ENCODE assay signal across 1 cellular context in the genomic region with DNA sequence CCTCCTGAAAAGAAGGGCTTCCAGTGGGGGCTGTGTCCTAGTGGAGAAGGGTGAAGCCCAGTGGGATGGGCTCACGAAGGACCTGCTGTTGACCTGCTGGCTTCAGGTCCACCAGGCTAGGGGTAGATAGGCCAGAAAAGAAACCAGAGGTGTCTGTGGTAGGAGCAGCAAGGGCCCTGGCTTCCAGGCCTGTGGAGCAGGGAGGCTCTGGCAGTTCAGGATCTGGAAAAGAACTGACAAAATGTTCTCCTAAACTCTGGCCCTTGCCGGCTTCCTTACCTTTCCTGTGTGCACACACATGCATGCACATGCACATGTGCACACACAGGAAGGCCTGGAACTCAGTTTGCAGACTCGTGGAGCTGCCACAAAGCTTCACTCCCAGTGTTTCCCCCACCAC.
TF ChIP-seq lines count a peak whose summit lies in the region.

No MANE protein-coding gene starts in this region.

TF ChIP-seq in HepG2, 621 proteins besides CTCF, POLR2A, EP300 and RAD21 (continues in another document):
- TF ChIP-seq CSRNP2 (CRISPR knock-in tag; conservative IDR thresholded peaks at IDR 0.05; ENCODE audit: low read depth) (no peak), ZNF558 (CRISPR knock-in tag; IDR thresholded peaks at IDR 0.05; ENCODE audit: borderline replicate concordance) (no peak), KDM6A (CRISPR knock-in tag; IDR thresholded peaks at IDR 0.05; ENCODE audit: low read depth) (no peak), ZMAT3 (CRISPR knock-in tag; conservative IDR thresholded peaks at IDR 0.05) (no peak), HOXA9 (CRISPR knock-in tag; IDR thresholded peaks at IDR 0.05; ENCODE audit: borderline replicate concordance) (no peak), NFKB2 (CRISPR knock-in tag; IDR thresholded peaks at IDR 0.05; ENCODE audit: borderline replicate concordance) (peak; percentile 46; the same call in 1 of the 2 replicates), ZNF451 (CRISPR knock-in tag; IDR thresholded peaks at IDR 0.05) (no peak), RFXANK (CRISPR knock-in tag; IDR thresholded peaks at IDR 0.05) (no peak), ZNF407 (CRISPR knock-in tag; IDR thresholded peaks at IDR 0.05; ENCODE audit: not compliant biosample characterization) (no peak), ZNF562 (CRISPR knock-in tag; IDR thresholded peaks at IDR 0.05; ENCODE audit: borderline replicate concordance) (no peak), NFATC3 (CRISPR knock-in tag; IDR thresholded peaks at IDR 0.05) (no peak), ZNF773 (CRISPR knock-in tag; IDR thresholded peaks at IDR 0.05; ENCODE audit: borderline replicate concordance) (no peak), SAP130 (CRISPR knock-in tag; IDR thresholded peaks at IDR 0.05; ENCODE audit: low read depth) (no peak), SRY (CRISPR knock-in tag; IDR thresholded peaks at IDR 0.05) (no peak), ZNF446 (CRISPR knock-in tag; IDR thresholded peaks at IDR 0.05) (no peak), ZNF33B (CRISPR knock-in tag; IDR thresholded peaks at IDR 0.05) (no peak), TAF1 (CRISPR knock-in tag; IDR thresholded peaks at IDR 0.05) (0 out of 2 replicates have a peak, but pooled peaks have one; percentile 22)
- TF ChIP-seq, protein P1, sequence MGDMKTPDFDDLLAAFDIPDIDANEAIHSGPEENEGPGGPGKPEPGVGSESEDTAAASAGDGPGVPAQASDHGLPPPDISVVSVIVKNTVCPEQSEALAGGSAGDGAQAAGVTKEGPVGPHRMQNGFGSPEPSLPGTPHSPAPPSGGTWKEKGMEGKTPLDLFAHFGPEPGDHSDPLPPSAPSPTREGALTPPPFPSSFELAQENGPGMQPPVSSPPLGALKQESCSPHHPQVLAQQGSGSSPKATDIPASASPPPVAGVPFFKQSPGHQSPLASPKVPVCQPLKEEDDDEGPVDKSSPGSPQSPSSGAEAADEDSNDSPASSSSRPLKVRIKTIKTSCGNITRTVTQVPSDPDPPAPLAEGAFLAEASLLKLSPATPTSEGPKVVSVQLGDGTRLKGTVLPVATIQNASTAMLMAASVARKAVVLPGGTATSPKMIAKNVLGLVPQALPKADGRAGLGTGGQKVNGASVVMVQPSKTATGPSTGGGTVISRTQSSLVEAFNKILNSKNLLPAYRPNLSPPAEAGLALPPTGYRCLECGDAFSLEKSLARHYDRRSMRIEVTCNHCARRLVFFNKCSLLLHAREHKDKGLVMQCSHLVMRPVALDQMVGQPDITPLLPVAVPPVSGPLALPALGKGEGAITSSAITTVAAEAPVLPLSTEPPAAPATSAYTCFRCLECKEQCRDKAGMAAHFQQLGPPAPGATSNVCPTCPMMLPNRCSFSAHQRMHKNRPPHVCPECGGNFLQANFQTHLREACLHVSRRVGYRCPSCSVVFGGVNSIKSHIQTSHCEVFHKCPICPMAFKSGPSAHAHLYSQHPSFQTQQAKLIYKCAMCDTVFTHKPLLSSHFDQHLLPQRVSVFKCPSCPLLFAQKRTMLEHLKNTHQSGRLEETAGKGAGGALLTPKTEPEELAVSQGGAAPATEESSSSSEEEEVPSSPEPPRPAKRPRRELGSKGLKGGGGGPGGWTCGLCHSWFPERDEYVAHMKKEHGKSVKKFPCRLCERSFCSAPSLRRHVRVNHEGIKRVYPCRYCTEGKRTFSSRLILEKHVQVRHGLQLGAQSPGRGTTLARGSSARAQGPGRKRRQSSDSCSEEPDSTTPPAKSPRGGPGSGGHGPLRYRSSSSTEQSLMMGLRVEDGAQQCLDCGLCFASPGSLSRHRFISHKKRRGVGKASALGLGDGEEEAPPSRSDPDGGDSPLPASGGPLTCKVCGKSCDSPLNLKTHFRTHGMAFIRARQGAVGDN (CRISPR knock-in tag; IDR thresholded peaks at IDR 0.05), result peak; percentile 72
- TF ChIP-seq, protein P2, sequence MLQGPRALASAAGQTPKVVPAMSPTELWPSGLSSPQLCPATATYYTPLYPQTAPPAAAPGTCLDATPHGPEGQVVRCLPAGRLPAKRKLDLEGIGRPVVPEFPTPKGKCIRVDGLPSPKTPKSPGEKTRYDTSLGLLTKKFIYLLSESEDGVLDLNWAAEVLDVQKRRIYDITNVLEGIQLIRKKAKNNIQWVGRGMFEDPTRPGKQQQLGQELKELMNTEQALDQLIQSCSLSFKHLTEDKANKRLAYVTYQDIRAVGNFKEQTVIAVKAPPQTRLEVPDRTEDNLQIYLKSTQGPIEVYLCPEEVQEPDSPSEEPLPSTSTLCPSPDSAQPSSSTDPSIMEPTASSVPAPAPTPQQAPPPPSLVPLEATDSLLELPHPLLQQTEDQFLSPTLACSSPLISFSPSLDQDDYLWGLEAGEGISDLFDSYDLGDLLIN (CRISPR knock-in tag; IDR thresholded peaks at IDR 0.05; ENCODE audit: borderline replicate concordance), result no peak
- TF ChIP-seq, protein P3, sequence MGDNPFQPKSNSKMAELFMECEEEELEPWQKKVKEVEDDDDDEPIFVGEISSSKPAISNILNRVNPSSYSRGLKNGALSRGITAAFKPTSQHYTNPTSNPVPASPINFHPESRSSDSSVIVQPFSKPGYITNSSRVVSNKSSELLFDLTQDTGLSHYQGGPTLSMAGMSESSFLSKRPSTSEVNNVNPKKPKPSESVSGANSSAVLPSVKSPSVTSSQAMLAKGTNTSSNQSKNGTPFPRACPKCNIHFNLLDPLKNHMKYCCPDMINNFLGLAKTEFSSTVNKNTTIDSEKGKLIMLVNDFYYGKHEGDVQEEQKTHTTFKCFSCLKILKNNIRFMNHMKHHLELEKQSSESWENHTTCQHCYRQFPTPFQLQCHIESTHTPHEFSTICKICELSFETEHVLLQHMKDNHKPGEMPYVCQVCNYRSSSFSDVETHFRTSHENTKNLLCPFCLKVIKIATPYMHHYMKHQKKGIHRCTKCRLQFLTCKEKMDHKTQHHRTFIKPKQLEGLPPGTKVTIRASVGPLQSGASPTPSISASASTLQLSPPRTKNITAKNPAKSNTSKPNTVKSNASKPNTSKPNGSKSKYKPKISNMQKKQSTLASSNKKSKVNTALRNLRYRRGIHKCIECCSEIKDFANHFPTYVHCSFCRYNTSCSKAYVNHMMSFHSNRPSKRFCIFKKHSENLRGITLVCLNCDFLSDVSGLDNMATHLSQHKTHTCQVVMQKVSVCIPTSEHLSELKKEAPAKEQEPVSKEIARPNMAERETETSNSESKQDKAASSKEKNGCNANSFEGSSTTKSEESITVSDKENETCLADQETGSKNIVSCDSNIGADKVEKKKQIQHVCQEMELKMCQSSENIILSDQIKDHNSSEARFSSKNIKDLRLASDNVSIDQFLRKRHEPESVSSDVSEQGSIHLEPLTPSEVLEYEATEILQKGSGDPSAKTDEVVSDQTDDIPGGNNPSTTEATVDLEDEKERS (CRISPR knock-in tag; IDR thresholded peaks at IDR 0.05), result no peak
- TF ChIP-seq, protein P4, sequence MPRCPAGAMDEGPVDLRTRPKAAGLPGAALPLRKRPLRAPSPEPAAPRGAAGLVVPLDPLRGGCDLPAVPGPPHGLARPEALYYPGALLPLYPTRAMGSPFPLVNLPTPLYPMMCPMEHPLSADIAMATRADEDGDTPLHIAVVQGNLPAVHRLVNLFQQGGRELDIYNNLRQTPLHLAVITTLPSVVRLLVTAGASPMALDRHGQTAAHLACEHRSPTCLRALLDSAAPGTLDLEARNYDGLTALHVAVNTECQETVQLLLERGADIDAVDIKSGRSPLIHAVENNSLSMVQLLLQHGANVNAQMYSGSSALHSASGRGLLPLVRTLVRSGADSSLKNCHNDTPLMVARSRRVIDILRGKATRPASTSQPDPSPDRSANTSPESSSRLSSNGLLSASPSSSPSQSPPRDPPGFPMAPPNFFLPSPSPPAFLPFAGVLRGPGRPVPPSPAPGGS (CRISPR knock-in tag; IDR thresholded peaks at IDR 0.05), result no peak
- TF ChIP-seq, protein P5, sequence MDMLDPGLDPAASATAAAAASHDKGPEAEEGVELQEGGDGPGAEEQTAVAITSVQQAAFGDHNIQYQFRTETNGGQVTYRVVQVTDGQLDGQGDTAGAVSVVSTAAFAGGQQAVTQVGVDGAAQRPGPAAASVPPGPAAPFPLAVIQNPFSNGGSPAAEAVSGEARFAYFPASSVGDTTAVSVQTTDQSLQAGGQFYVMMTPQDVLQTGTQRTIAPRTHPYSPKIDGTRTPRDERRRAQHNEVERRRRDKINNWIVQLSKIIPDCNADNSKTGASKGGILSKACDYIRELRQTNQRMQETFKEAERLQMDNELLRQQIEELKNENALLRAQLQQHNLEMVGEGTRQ (IDR thresholded peaks at IDR 0.05; ENCODE audit: low read depth, low read length), result no peak
- TF ChIP-seq, protein P5 (CRISPR knock-in tag; IDR thresholded peaks at IDR 0.05; ENCODE audit: borderline replicate concordance), result no peak
- TF ChIP-seq, protein P6, sequence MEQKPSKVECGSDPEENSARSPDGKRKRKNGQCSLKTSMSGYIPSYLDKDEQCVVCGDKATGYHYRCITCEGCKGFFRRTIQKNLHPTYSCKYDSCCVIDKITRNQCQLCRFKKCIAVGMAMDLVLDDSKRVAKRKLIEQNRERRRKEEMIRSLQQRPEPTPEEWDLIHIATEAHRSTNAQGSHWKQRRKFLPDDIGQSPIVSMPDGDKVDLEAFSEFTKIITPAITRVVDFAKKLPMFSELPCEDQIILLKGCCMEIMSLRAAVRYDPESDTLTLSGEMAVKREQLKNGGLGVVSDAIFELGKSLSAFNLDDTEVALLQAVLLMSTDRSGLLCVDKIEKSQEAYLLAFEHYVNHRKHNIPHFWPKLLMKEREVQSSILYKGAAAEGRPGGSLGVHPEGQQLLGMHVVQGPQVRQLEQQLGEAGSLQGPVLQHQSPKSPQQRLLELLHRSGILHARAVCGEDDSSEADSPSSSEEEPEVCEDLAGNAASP (CRISPR knock-in tag; IDR thresholded peaks at IDR 0.05; ENCODE audit: borderline replicate concordance), result no peak
- TF ChIP-seq, protein P7, sequence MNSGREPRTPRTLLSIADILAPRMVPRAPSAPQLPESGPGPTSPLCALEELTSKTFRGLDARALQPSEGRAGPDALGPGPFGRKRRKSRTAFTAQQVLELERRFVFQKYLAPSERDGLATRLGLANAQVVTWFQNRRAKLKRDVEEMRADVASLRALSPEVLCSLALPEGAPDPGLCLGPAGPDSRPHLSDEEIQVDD (CRISPR knock-in tag; IDR thresholded peaks at IDR 0.05; ENCODE audit: borderline replicate concordance), result no peak
